13 cellular contexts compared by ENCODE assay signal in genomic region chr1:20496241-20496661, GRCh38. TPM values are rescaled to one million over a fixed set of nuclear protein-coding genes. Genes with fewer than 3 reads are reported as not detected.
DNase-seq lines count a peak whose midpoint lies in the region; ATAC-seq, FAIRE-seq and TF ChIP-seq lines count a peak whose summit lies in the region.
"Had no signal": no experiment of that assay in that cellular context is flagged by ENCODE, and none has a peak within 500 bp of the region (broad histone marks: within the 10 kb centered on the region; RNA-seq: fewer than 3 reads in every experiment).

No MANE protein-coding gene starts in this region.

- H3K4me3 Mint-ChIP-seq in stimulated activated naive CD8-positive, alpha-beta T cell treated with anti-CD3 and anti-CD28 coated beads, Interleukin-15, amount 100 ng/mL, for 72 hours, result no peak overlapping the region

- TF ChIP-seq CTCF in HepG2 (CRISPR knock-in tag; IDR thresholded peaks at IDR 0.05) (no peak), right lobe of liver (IDR thresholded peaks at IDR 0.05) (no peak), fibroblast of mammary gland (conservative IDR thresholded peaks at IDR 0.05; ENCODE audit: control insufficient read depth, insufficient read depth, low read depth, low read length) (no peak)

- H3K4me1 ChIP-seq in HepG2 (ENCODE audit: insufficient read depth, low read length), result peaks cover 47% of the 10 kb centered on the region
- no peaks in the 10 kb centered on the region for H3K4me1 ChIP-seq in right lobe of liver

- H3K9me3 ChIP-seq in HepG2 (ENCODE audit: low read length), result no peaks in the 10 kb centered on the region
- no peaks in the 10 kb centered on the region for H3K9me3 ChIP-seq in right lobe of liver
- H3K9me3 ChIP-seq: BLaER1 had no signal

- no peak for FAIRE-seq in HepG2 (lab: Jason Lieb, UNC)

- intact Hi-C loops in HepG2 (cut with micrococcal nuclease; ENCODE audit: unreplicated experiment) (no loop called here), right lobe of liver (cut with DNase I) (loop anchor here in 1 of 2 donors (10.0 kb wide), 2 partner anchors 121 to 281 kb away; no protein-coding TSS in a partner anchor)

- TF ChIP-seq EP300 in HepG2 (IDR thresholded peaks at IDR 0.05; ENCODE audit: low read depth in 2 of 2, low read length in 2 of 2) (no peak), HepG2 (CRISPR knock-in tag; IDR thresholded peaks at IDR 0.05; ENCODE audit: borderline replicate concordance) (no peak)

- H3K4me2 ChIP-seq in HepG2 (ENCODE audit: low read depth, low read length), result no peak overlapping the region
- H3K4me2 ChIP-seq: BLaER1, KMS-11 had no signal

- in situ Hi-C loops in HepG2 (cut with HindIII; ENCODE audit: extremely low pct_ligation_motif_present, low pct_unique_long_range_greater_than_20kb), result loop anchor here (10.0 kb wide), 1 partner anchor 61 kb away; no protein-coding TSS in a partner anchor

- H3K27me3 Mint-ChIP-seq in stimulated activated naive CD8-positive, alpha-beta T cell treated with anti-CD3 and anti-CD28 coated beads, Interleukin-15, amount 100 ng/mL, for 72 hours, result no peaks in the 10 kb centered on the region

- TF ChIP-seq RAD21 in HepG2 (CRISPR knock-in tag; IDR thresholded peaks at IDR 0.05), result no peak

- no peaks in the 10 kb centered on the region for H3K4me1 Mint-ChIP-seq in stimulated activated naive CD8-positive, alpha-beta T cell treated with anti-CD3 and anti-CD28 coated beads, Interleukin-15, amount 100 ng/mL, for 72 hours

- POLR2A ChIA-PET in HepG2 (lab: Yijun Ruan, JAX), result interaction anchor here (0.7 kb wide), 1 partner anchor 10 kb away, joined by 3 read pairs; the partner anchor contains the start of gene CAMK2N1

- H3K36me3 ChIP-seq in HepG2 (replicated peaks in 1 of 2; ENCODE audit: control insufficient read depth in 1 of 2, insufficient read depth in 2 of 2, low read length in 2 of 2) (peaks cover 13 to 25% of the 10 kb centered on the region in 2 experiments; a peak in 4 of 5 replicates), right lobe of liver (peaks cover 0 to 24% (median 11%) of the 10 kb centered on the region in 4 donors)

- BruUV-seq in HepG2 (replicated peaks; lab: Mats Ljungman, UMichigan), result no TSS peak

- no peaks in the 10 kb centered on the region for H3K79me2 ChIP-seq in HepG2 (ENCODE audit: insufficient read depth, low read length)

- TF ChIP-seq POLR2A in HepG2 (IDR thresholded peaks at IDR 0.05; ENCODE audit: insufficient read depth in 1 of 2, low read depth in 2 of 2, low read length in 2 of 2) (no peak), right lobe of liver (IDR thresholded peaks at IDR 0.05) (no peak)

- H3K4me3 ChIP-seq in HepG2 (replicated peaks in 1 of 3; ENCODE audit: insufficient read depth in 1 of 3, low read depth in 2 of 3, low read length in 3 of 3), result no peak overlapping the region
- H3K4me3 ChIP-seq in right lobe of liver, result no peak overlapping the region
- H3K4me3 ChIP-seq in fibroblast of mammary gland (ENCODE audit: control insufficient read depth, low read depth, low read length), result no peak overlapping the region
- H3K4me3 ChIP-seq: BLaER1, dorsolateral prefrontal cortex had no signal

- no peak overlapping the region for H3K9ac ChIP-seq in HepG2 (ENCODE audit: insufficient read depth, low read depth, low read length)
- H3K9ac ChIP-seq: BLaER1, KMS-11 had no signal

- H3K27me3 ChIP-seq in HepG2 (ENCODE audit: control insufficient read depth in 1 of 2, insufficient read depth in 2 of 2, low read length in 2 of 2) (peaks cover 0 to 10% of the 10 kb centered on the region in 2 experiments; a peak in 4 of 5 replicates), right lobe of liver (no peaks in the 10 kb centered on the region)
- H3K27me3 ChIP-seq: BLaER1, dorsolateral prefrontal cortex had no signal

- WGBS in HepG2 (ENCODE audit: low lambda C conversion rate), result 37% methylated on average over 5 of the region's 8 CpGs
- WGBS in right lobe of liver (ENCODE audit: insufficient coverage, low coverage, low lambda C conversion rate, missing lambda C conversion rate), result 83% methylated on average over 1 of the region's 8 CpGs

- H3K27ac ChIP-seq in HepG2 (ENCODE audit: extremely low read length, insufficient read depth, low read length) (no peak overlapping the region), right lobe of liver (no peak overlapping the region)
- H3K27ac ChIP-seq: BLaER1, dorsolateral prefrontal cortex, KMS-11 had no signal

- no peaks in the 10 kb centered on the region for H3K9me3 Mint-ChIP-seq in stimulated activated naive CD8-positive, alpha-beta T cell treated with anti-CD3 and anti-CD28 coated beads, Interleukin-15, amount 100 ng/mL, for 72 hours
- H3K9me3 Mint-ChIP-seq: naive B cell had no signal

- H2AFZ ChIP-seq in HepG2 (ENCODE audit: low read length), result no peak overlapping the region

- DNase-seq in HepG2 (ENCODE audit: low spot score) (peak; percentile 65), right lobe of liver (no peak), SW480 (ENCODE audit: low spot score) (peak; percentile 98), fibroblast of mammary gland (ENCODE audit: low read depth) (peak; percentile 84)
- peak; percentile 29 to 51 for DNase-seq in stimulated activated naive CD8-positive, alpha-beta T cell treated with anti-CD3 and anti-CD28 coated beads, Interleukin-15, amount 100 ng/mL, for 72 hours
- DNase-seq: dorsolateral prefrontal cortex, naive B cell, NCI-H2227 treated with DMSO at 0.1 percent for 48 hours had no signal

- H4K20me1 ChIP-seq in HepG2 (ENCODE audit: insufficient read depth, low read length), result no peaks in the 10 kb centered on the region

- CTCF ChIA-PET in HepG2 (lab: Yijun Ruan, JAX; ENCODE audit: low intra/inter-chr PET ratio, low total read pairs), result no interaction called here

- no peak for ATAC-seq in HepG2
- no peak for ATAC-seq in right lobe of liver
- peak; percentile 81 for ATAC-seq in stimulated activated naive CD8-positive, alpha-beta T cell treated with anti-CD3 and anti-CD28 coated beads, Interleukin-15, amount 100 ng/mL, for 72 hours
- ATAC-seq in GM19023 (IDR thresholded peaks at IDR 0.05; ENCODE audit: unreplicated experiment), result no peak
- no peak for ATAC-seq in GM19324 (IDR thresholded peaks at IDR 0.05; ENCODE audit: low FRiP score, unreplicated experiment)
- ATAC-seq in GM18867 (IDR thresholded peaks at IDR 0.05; ENCODE audit: unreplicated experiment), result no peak

- H3K27ac Mint-ChIP-seq in stimulated activated naive CD8-positive, alpha-beta T cell treated with anti-CD3 and anti-CD28 coated beads, Interleukin-15, amount 100 ng/mL, for 72 hours, result peak overlapping the region in 1 of 2 donors; percentile 50
- H3K27ac Mint-ChIP-seq: naive B cell had no signal

RNA-seq across cellular contexts. Expression of gene CAMK2N1, which starts 10.2 kb away (rescaled TPM):
- total RNA-seq in HepG2 (2016; rRNA removed; fragmentation: Illumina TruSeq; extraction: Trizol) (38.6 and 44.3 TPM in 2 replicates), right lobe of liver (10 to 100 TPM; 10.4 to 30.2 (median 20.1) TPM)
- total RNA-seq in HepG2 (2016; cell fraction: cytosol; rRNA removed; fragmentation: Illumina TruSeq; extraction: Trizol; ENCODE audit: low read depth), result 53.6 and 65.2 TPM in 2 replicates
- 39.6 and 42.8 TPM in 2 replicates for total RNA-seq in HepG2 (2016; cell fraction: insoluble cytoplasmic fraction; rRNA removed; fragmentation: Illumina TruSeq; extraction: Trizol)
- 110 and 117 TPM in 2 replicates for total RNA-seq in HepG2 (2016; cell fraction: membrane; rRNA removed; fragmentation: Illumina TruSeq; extraction: Trizol)
- 21.4 and 29.3 TPM in 2 replicates for total RNA-seq in HepG2 (2016; cell fraction: nucleus; rRNA removed; fragmentation: Illumina TruSeq; extraction: Trizol)
- 32.7 and 38.0 TPM in 2 replicates for polyA plus RNA-seq in HepG2 (2011; rRNA removed)
- 27.0 and 40.8 TPM in 2 replicates for polyA plus RNA-seq in HepG2 (2011; cell fraction: cytosol; rRNA removed)
- 23.2 and 28.1 TPM in 2 replicates for polyA plus RNA-seq in HepG2 (2011; cell fraction: nucleus; rRNA removed)
- polyA plus RNA-seq in HepG2 (2012), result 108 and 112 TPM in 2 replicates
- 238 and 250 TPM in 2 replicates for polyA plus RNA-seq in HepG2 (2016; cell fraction: cytosol; fragmentation: Illumina TruSeq; extraction: Trizol; ENCODE audit: low read depth)
- 120 and 152 TPM in 2 replicates for polyA plus RNA-seq in HepG2 (2016; cell fraction: insoluble cytoplasmic fraction; fragmentation: Illumina TruSeq; extraction: Trizol; ENCODE audit: low read depth)
- 340 and 368 TPM in 2 replicates for polyA plus RNA-seq in HepG2 (2016; cell fraction: membrane; fragmentation: Illumina TruSeq; extraction: Trizol; ENCODE audit: low read depth)
- polyA plus RNA-seq in HepG2 (2016; cell fraction: nucleus; fragmentation: Illumina TruSeq; extraction: Trizol; ENCODE audit: insufficient read depth, low read depth), result 110 and 112 TPM in 2 replicates
- 0.12 and 20.9 TPM in 2 replicates for polyA minus RNA-seq in HepG2 (2011; rRNA and poly(A)+ RNA removed; ENCODE audit: low replicate concordance)
- 34.7 and 39.2 TPM in 2 replicates for polyA minus RNA-seq in HepG2 (2011; cell fraction: cytosol; rRNA and poly(A)+ RNA removed)
- 19.4 and 21.5 TPM in 2 replicates for polyA minus RNA-seq in HepG2 (2011; cell fraction: nucleus; rRNA and poly(A)+ RNA removed)

RNA-seq across cellular contexts. Expression of gene MUL1, which starts 11.7 kb away (rescaled TPM):
- total RNA-seq in HepG2 (2016; rRNA removed; fragmentation: Illumina TruSeq; extraction: Trizol), result 13.5 and 26.5 TPM in 2 replicates
- total RNA-seq in HepG2 (2016; cell fraction: cytosol; rRNA removed; fragmentation: Illumina TruSeq; extraction: Trizol; ENCODE audit: low read depth), result 3.2 TPM in 2 replicates
- total RNA-seq in HepG2 (2016; cell fraction: insoluble cytoplasmic fraction; rRNA removed; fragmentation: Illumina TruSeq; extraction: Trizol), result 14.3 and 26.3 TPM in 2 replicates
- 8.5 and 8.6 TPM in 2 replicates for total RNA-seq in HepG2 (2016; cell fraction: membrane; rRNA removed; fragmentation: Illumina TruSeq; extraction: Trizol)
- 23.1 and 27.3 TPM in 2 replicates for total RNA-seq in HepG2 (2016; cell fraction: nucleus; rRNA removed; fragmentation: Illumina TruSeq; extraction: Trizol)
- 21.5 and 27.5 TPM in 2 replicates for polyA plus RNA-seq in HepG2 (2011; rRNA removed)
- 23.9 and 24.3 TPM in 2 replicates for polyA plus RNA-seq in HepG2 (2011; cell fraction: cytosol; rRNA removed)
- polyA plus RNA-seq in HepG2 (2011; cell fraction: nucleus; rRNA removed), result 10.0 and 11.8 TPM in 2 replicates
- 14.9 and 20.0 TPM in 2 replicates for polyA plus RNA-seq in HepG2 (2012)
- polyA plus RNA-seq in HepG2 (2016; cell fraction: cytosol; fragmentation: Illumina TruSeq; extraction: Trizol; ENCODE audit: low read depth), result 2.4 and 2.6 TPM in 2 replicates
- 11.3 and 11.9 TPM in 2 replicates for polyA plus RNA-seq in HepG2 (2016; cell fraction: insoluble cytoplasmic fraction; fragmentation: Illumina TruSeq; extraction: Trizol; ENCODE audit: low read depth)
- 4.4 and 5.3 TPM in 2 replicates for polyA plus RNA-seq in HepG2 (2016; cell fraction: membrane; fragmentation: Illumina TruSeq; extraction: Trizol; ENCODE audit: low read depth)
- polyA plus RNA-seq in HepG2 (2016; cell fraction: nucleus; fragmentation: Illumina TruSeq; extraction: Trizol; ENCODE audit: insufficient read depth, low read depth), result 30.1 and 33.2 TPM in 2 replicates
- 40.2 and 48.7 TPM in 2 replicates for polyA minus RNA-seq in HepG2 (2011; rRNA and poly(A)+ RNA removed; ENCODE audit: low replicate concordance)
- 14.6 and 15.2 TPM in 2 replicates for polyA minus RNA-seq in HepG2 (2011; cell fraction: cytosol; rRNA and poly(A)+ RNA removed)
- polyA minus RNA-seq in HepG2 (2011; cell fraction: nucleus; rRNA and poly(A)+ RNA removed), result 14.5 TPM in 2 replicates
- total RNA-seq in right lobe of liver, result 10 to 100 TPM; 14.4 to 33.6 (median 16.7) TPM

RNA-seq across cellular contexts. Expression of gene FAM43B, which starts 56.1 kb away (rescaled TPM):
- total RNA-seq in HepG2 (2016; rRNA removed; fragmentation: Illumina TruSeq; extraction: Trizol) (3.2 and 3.7 TPM in 2 replicates), right lobe of liver (under 1 TPM in 4 of 6 experiments, not detected in 2; 0.09 to 0.24 (median 0.12) TPM)
- total RNA-seq in HepG2 (2016; cell fraction: cytosol; rRNA removed; fragmentation: Illumina TruSeq; extraction: Trizol; ENCODE audit: low read depth), result 1.1 TPM in 2 replicates
- 2.7 and 3.7 TPM in 2 replicates for total RNA-seq in HepG2 (2016; cell fraction: insoluble cytoplasmic fraction; rRNA removed; fragmentation: Illumina TruSeq; extraction: Trizol)
- 2.0 and 2.1 TPM in 2 replicates for total RNA-seq in HepG2 (2016; cell fraction: membrane; rRNA removed; fragmentation: Illumina TruSeq; extraction: Trizol)
- total RNA-seq in HepG2 (2016; cell fraction: nucleus; rRNA removed; fragmentation: Illumina TruSeq; extraction: Trizol), result 2.1 and 2.2 TPM in 2 replicates
- 0.63 and 0.80 TPM in 2 replicates for polyA plus RNA-seq in HepG2 (2011; rRNA removed)
- polyA plus RNA-seq in HepG2 (2011; cell fraction: cytosol; rRNA removed), result 0.45 and 0.85 TPM in 2 replicates
- polyA plus RNA-seq in HepG2 (2011; cell fraction: nucleus; rRNA removed), result 2.0 and 2.2 TPM in 2 replicates
- 1.4 and 1.7 TPM in 2 replicates for polyA plus RNA-seq in HepG2 (2012)
- polyA plus RNA-seq in HepG2 (2016; cell fraction: cytosol; fragmentation: Illumina TruSeq; extraction: Trizol; ENCODE audit: low read depth), result 0.42 and 0.66 TPM in 2 replicates
- 4.4 and 6.4 TPM in 2 replicates for polyA plus RNA-seq in HepG2 (2016; cell fraction: insoluble cytoplasmic fraction; fragmentation: Illumina TruSeq; extraction: Trizol; ENCODE audit: low read depth)
- polyA plus RNA-seq in HepG2 (2016; cell fraction: membrane; fragmentation: Illumina TruSeq; extraction: Trizol; ENCODE audit: low read depth), result 1.0 and 1.4 TPM in 2 replicates
- polyA plus RNA-seq in HepG2 (2016; cell fraction: nucleus; fragmentation: Illumina TruSeq; extraction: Trizol; ENCODE audit: insufficient read depth, low read depth), result 4.9 and 5.8 TPM in 2 replicates
- 2.0 TPM in 1 of 2 replicates, not detected in the other for polyA minus RNA-seq in HepG2 (2011; rRNA and poly(A)+ RNA removed; ENCODE audit: low replicate concordance)
- polyA minus RNA-seq in HepG2 (2011; cell fraction: cytosol; rRNA and poly(A)+ RNA removed), result 1.8 and 2.3 TPM in 2 replicates
- 1.4 and 2.2 TPM in 2 replicates for polyA minus RNA-seq in HepG2 (2011; cell fraction: nucleus; rRNA and poly(A)+ RNA removed)

Comparison
In these comparisons a context has a peak if more than half of its experiments do, and no peak if none do; other contexts are left out.
1. DNase-seq: peak in HepG2 (single experiment), SW480 (single experiment), fibroblast of mammary gland (single experiment) and stimulated activated naive CD8-positive, alpha-beta T cell treated with anti-CD3 and anti-CD28 coated beads, Interleukin-15, amount 100 ng/mL, for 72 hours (2 of 2); none in right lobe of liver (0 of 3).